ENCODE assay signal across 13 cellular contexts in the genomic region with DNA sequence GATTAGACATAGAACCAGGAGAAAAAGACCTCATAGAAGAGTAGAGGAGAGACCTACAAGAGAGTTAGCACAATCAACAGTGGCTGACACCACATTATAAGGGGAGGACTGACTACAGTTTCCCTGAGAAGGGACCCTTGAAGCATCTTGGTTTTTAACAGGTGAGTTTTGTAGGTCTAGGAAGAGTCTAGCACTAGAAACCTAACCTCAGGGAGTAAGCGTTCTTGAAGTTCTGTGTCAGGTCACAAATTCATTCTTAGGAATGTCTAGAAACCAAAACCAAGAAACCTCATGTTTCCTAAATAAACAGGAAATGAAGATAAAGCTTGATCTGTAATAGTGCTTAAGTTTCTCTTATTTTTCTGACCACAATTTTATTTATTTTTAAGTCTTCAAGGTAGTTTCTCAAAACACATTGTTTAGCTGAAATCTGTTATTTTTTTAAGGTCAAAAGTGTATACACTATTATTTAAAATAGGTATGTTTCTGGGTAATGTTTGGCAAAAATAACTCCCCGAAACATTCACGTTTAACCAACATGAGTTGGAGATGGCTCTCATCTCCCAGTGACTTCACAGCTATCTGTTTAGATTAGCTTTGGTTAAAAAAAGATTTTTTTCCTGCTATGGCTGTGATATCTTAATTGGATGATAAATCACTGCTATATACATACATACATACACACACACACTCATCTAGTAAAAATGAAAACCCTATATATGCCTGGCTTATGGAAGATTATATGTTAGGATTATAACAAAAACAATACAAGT. TPM values are rescaled to one million over a fixed set of nuclear protein-coding genes. Genes with fewer than 3 reads are reported as not detected.
DNase-seq lines count a peak whose midpoint lies in the region; ATAC-seq and TF ChIP-seq lines count a peak whose summit lies in the region.
"Had no signal": no experiment of that assay in that cellular context is flagged by ENCODE, and none has a peak within 500 bp of the region (broad histone marks: within the 10 kb centered on the region; RNA-seq: fewer than 3 reads in every experiment).

No MANE protein-coding gene starts in this region.

- no peak for TF ChIP-seq POLR2A in spleen (IDR thresholded peaks at IDR 0.05)
- TF ChIP-seq POLR2A in tibial nerve (IDR thresholded peaks at IDR 0.05), result no peak

- no peak overlapping the region for H3K4me3 ChIP-seq in fibroblast of lung (replicated peaks in 1 of 4; ENCODE audit: control extremely low read depth in 1 of 4, insufficient read depth in 1 of 4, low read depth in 3 of 4, low read length in 4 of 4)
- no peak overlapping the region for H3K4me3 ChIP-seq in spleen
- H3K4me3 ChIP-seq in tibial nerve, result no peak overlapping the region
- H3K4me3 ChIP-seq: lower lobe of right lung, PC-9, skin epidermis had no signal

- 36 to 47% (median 46%) methylated on average over 3 of the region's 3 CpGs for WGBS in spleen, 5 donors
- 58 to 62% methylated on average over 3 of the region's 3 CpGs for WGBS in tibial nerve, 2 donors

- H3K36me3 ChIP-seq in fibroblast of lung (ENCODE audit: control insufficient read depth, insufficient read depth, low read length), result no peaks in the 10 kb centered on the region
- H3K36me3 ChIP-seq in spleen, result peaks cover 0 to 10% (median 3%) of the 10 kb centered on the region in 6 donors
- H3K36me3 ChIP-seq in tibial nerve, result no peaks in the 10 kb centered on the region

- no peaks in the 10 kb centered on the region for H4K20me1 ChIP-seq in fibroblast of lung (ENCODE audit: control insufficient read depth, extremely low read depth, insufficient read depth, low read length)

- H3K27ac Mint-ChIP-seq in activated naive CD4-positive, alpha-beta T cell treated with anti-CD3 and anti-CD28 coated beads, Interleukin-2, amount 10 ng/mL, durations not matched to agents 7 days and 5 days, result peak overlapping the region; percentile 74
- no peak overlapping the region for H3K27ac Mint-ChIP-seq in activated naive CD4-positive, alpha-beta T cell treated with anti-CD3 and anti-CD28 coated beads for 36 hours
- H3K27ac Mint-ChIP-seq in activated B cell treated with CpG ODN at 0.5 μM for 24 hours, result peak overlapping the region; percentile 8

- CTCF ChIA-PET in activated naive CD4-positive, alpha-beta T cell treated with anti-CD3 and anti-CD28 coated beads, Interleukin-2, amount 10 ng/mL, durations not matched to agents 7 days and 5 days (lab: Charles Lee), result interaction anchor here (0.7 to 4.8 kb wide), 3 partner anchors 15 to 585 kb away, joined by 3 to 15 read pairs (median 5); no protein-coding TSS in a partner anchor
- CTCF ChIA-PET in activated naive CD4-positive, alpha-beta T cell treated with anti-CD3 and anti-CD28 coated beads for 36 hours (lab: Charles Lee), result interaction anchor here (0.6 to 2.3 kb wide), 3 partner anchors 11 to 108 kb away, joined by 3 to 8 read pairs (median 3); no protein-coding TSS in a partner anchor
- CTCF ChIA-PET in activated B cell treated with CpG ODN at 0.5 μM for 24 hours (lab: Charles Lee), result interaction anchor here (0.8 kb wide), 1 partner anchor 23 kb away, joined by 3 read pairs; no protein-coding TSS in a partner anchor

- H2AFZ ChIP-seq in fibroblast of lung (ENCODE audit: low read length), result no peak overlapping the region
- H2AFZ ChIP-seq: PC-9 had no signal

- peaks cover 83% of the 10 kb centered on the region for H3K4me1 Mint-ChIP-seq in activated naive CD4-positive, alpha-beta T cell treated with anti-CD3 and anti-CD28 coated beads, Interleukin-2, amount 10 ng/mL, durations not matched to agents 7 days and 5 days
- peaks cover 72% of the 10 kb centered on the region for H3K4me1 Mint-ChIP-seq in activated naive CD4-positive, alpha-beta T cell treated with anti-CD3 and anti-CD28 coated beads for 36 hours (ENCODE audit: low read depth)
- peaks cover 95% of the 10 kb centered on the region for H3K4me1 Mint-ChIP-seq in activated B cell treated with CpG ODN at 0.5 μM for 24 hours

- peaks cover 10% of the 10 kb centered on the region for H3K79me2 ChIP-seq in fibroblast of lung (ENCODE audit: control insufficient read depth, insufficient read depth, low read length)

- no peaks in the 10 kb centered on the region for H3K27me3 ChIP-seq in fibroblast of lung (ENCODE audit: control insufficient read depth, insufficient read depth, low read length)
- H3K27me3 ChIP-seq in spleen (replicated peaks in 1 of 7), result no peaks in the 10 kb centered on the region
- no peaks in the 10 kb centered on the region for H3K27me3 ChIP-seq in tibial nerve

- no peaks in the 10 kb centered on the region for H3K9me3 Mint-ChIP-seq in activated naive CD4-positive, alpha-beta T cell treated with anti-CD3 and anti-CD28 coated beads, Interleukin-2, amount 10 ng/mL, durations not matched to agents 7 days and 5 days
- no peaks in the 10 kb centered on the region for H3K9me3 Mint-ChIP-seq in activated naive CD4-positive, alpha-beta T cell treated with anti-CD3 and anti-CD28 coated beads for 36 hours
- H3K9me3 Mint-ChIP-seq in activated B cell treated with CpG ODN at 0.5 μM for 24 hours, result no peaks in the 10 kb centered on the region

- H3K9ac ChIP-seq in fibroblast of lung (ENCODE audit: insufficient read depth, low read length), result no peak overlapping the region

- H3K27me3 Mint-ChIP-seq in activated naive CD4-positive, alpha-beta T cell treated with anti-CD3 and anti-CD28 coated beads, Interleukin-2, amount 10 ng/mL, durations not matched to agents 7 days and 5 days, result no peaks in the 10 kb centered on the region
- H3K27me3 Mint-ChIP-seq in activated naive CD4-positive, alpha-beta T cell treated with anti-CD3 and anti-CD28 coated beads for 36 hours (ENCODE audit: low read depth), result no peaks in the 10 kb centered on the region
- no peaks in the 10 kb centered on the region for H3K27me3 Mint-ChIP-seq in activated B cell treated with CpG ODN at 0.5 μM for 24 hours

- TF ChIP-seq EP300 in tibial nerve (IDR thresholded peaks at IDR 0.05), result no peak

- H3K36me3 Mint-ChIP-seq in activated naive CD4-positive, alpha-beta T cell treated with anti-CD3 and anti-CD28 coated beads, Interleukin-2, amount 10 ng/mL, durations not matched to agents 7 days and 5 days, result peaks cover 37% of the 10 kb centered on the region
- peaks cover 2% of the 10 kb centered on the region for H3K36me3 Mint-ChIP-seq in activated naive CD4-positive, alpha-beta T cell treated with anti-CD3 and anti-CD28 coated beads for 36 hours (ENCODE audit: low read depth)
- H3K36me3 Mint-ChIP-seq in activated B cell treated with CpG ODN at 0.5 μM for 24 hours (ENCODE audit: low read depth), result peaks cover 22% of the 10 kb centered on the region

- no peak for DNase-seq in activated naive CD4-positive, alpha-beta T cell treated with anti-CD3 and anti-CD28 coated beads, Interleukin-2, amount 10 ng/mL, durations not matched to agents 7 days and 5 days
- DNase-seq in activated naive CD4-positive, alpha-beta T cell treated with anti-CD3 and anti-CD28 coated beads for 36 hours, result no peak
- no peak for DNase-seq in activated B cell treated with CpG ODN at 0.5 μM for 24 hours
- DNase-seq in fibroblast of lung (ENCODE audit: low read depth in 2 of 2), result peak; percentile 52 to 63
- DNase-seq in spleen, result no peak
- DNase-seq in stimulated activated CD8-positive, alpha-beta memory T cell treated with anti-CD3 and anti-CD28 coated beads, Interleukin-4, amount 100 ng/mL, for 48 hours, result no peak
- DNase-seq in tibial nerve (ENCODE audit: low spot score in 2 of 2), result no peak
- DNase-seq in SW 1271 (lab: John Stamatoyannopoulos, UW), result no peak
- DNase-seq: anterior cingulate cortex, lower lobe of right lung, NCI-H2081 treated with DMSO at 0.1 percent for 48 hours, PC-9 had no signal

- intact Hi-C loops in activated naive CD4-positive, alpha-beta T cell treated with anti-CD3 and anti-CD28 coated beads for 36 hours (cut with micrococcal nuclease), result no loop called here
- intact Hi-C loops in activated B cell treated with CpG ODN at 0.5 μM for 24 hours (cut with micrococcal nuclease) (loop anchor here (2.0 to 5.0 kb wide), 2 partner anchors 14 to 915 kb away; no protein-coding TSS in a partner anchor), spleen (cut with DNase I; ENCODE audit: low total_unique reads) (no loop called here)

- H3K27ac ChIP-seq in fibroblast of lung (ENCODE audit: insufficient read depth, low read length), result no peak overlapping the region
- peak overlapping the region in 5 of 8 donors; percentile 16 to 67 (median 60) for H3K27ac ChIP-seq in spleen
- peak overlapping the region in 2 of 4 donors; percentile 12 to 20 for H3K27ac ChIP-seq in tibial nerve
- H3K27ac ChIP-seq: lower lobe of right lung, PC-9 had no signal

- H3K4me2 ChIP-seq in fibroblast of lung (ENCODE audit: extremely low read depth, insufficient read depth, low read length), result peak overlapping the region; percentile 11
- H3K4me2 ChIP-seq: PC-9 had no signal

- TF ChIP-seq CTCF in activated B cell treated with CpG ODN at 0.5 μM for 24 hours (IDR thresholded peaks at IDR 0.05), result no peak
- TF ChIP-seq CTCF in fibroblast of lung (conservative IDR thresholded peaks at IDR 0.05 in 1 of 2, IDR thresholded peaks at IDR 0.05 in 1 of 2; ENCODE audit: low read depth in 1 of 2, low read length in 2 of 2), result no peak
- no peak for TF ChIP-seq CTCF in spleen (IDR thresholded peaks at IDR 0.05 in 8 of 11, conservative IDR thresholded peaks at IDR 0.05 in 3 of 11)
- TF ChIP-seq CTCF in tibial nerve (IDR thresholded peaks at IDR 0.05), result no peak

- H3K9me3 ChIP-seq in fibroblast of lung (ENCODE audit: control insufficient read depth, insufficient read depth, low read depth, low read length) (no peaks in the 10 kb centered on the region), spleen (no peaks in the 10 kb centered on the region), tibial nerve (no peaks in the 10 kb centered on the region)
- H3K9me3 ChIP-seq: lower lobe of right lung had no signal

- POLR2A ChIA-PET in activated B cell treated with CpG ODN at 0.5 μM for 24 hours (lab: Charles Lee), result no interaction called here

- H3K4me3 Mint-ChIP-seq in activated naive CD4-positive, alpha-beta T cell treated with anti-CD3 and anti-CD28 coated beads, Interleukin-2, amount 10 ng/mL, durations not matched to agents 7 days and 5 days, result peak overlapping the region; percentile 37
- no peak overlapping the region for H3K4me3 Mint-ChIP-seq in activated naive CD4-positive, alpha-beta T cell treated with anti-CD3 and anti-CD28 coated beads for 36 hours
- H3K4me3 Mint-ChIP-seq in activated B cell treated with CpG ODN at 0.5 μM for 24 hours, result peak overlapping the region; percentile 54

- peaks cover 3% of the 10 kb centered on the region for H3K4me1 ChIP-seq in fibroblast of lung (ENCODE audit: control insufficient read depth, extremely low read depth, insufficient read depth, low read length)
- H3K4me1 ChIP-seq in spleen, result peaks cover 69 to 100% (median 99%) of the 10 kb centered on the region in 6 donors
- peaks cover 0 to 100% (median 52%) of the 10 kb centered on the region in 4 donors for H3K4me1 ChIP-seq in tibial nerve

- ATAC-seq in activated B cell treated with CpG ODN at 0.5 μM for 24 hours (ENCODE audit: low read depth), result no peak

RNA-seq across cellular contexts. Expression of gene MAP3K1, which starts 37.1 kb away (rescaled TPM):
- total RNA-seq in activated naive CD4-positive, alpha-beta T cell treated with anti-CD3 and anti-CD28 coated beads for 36 hours, result 10 to 100 TPM; 18.2 to 19.2 TPM
- total RNA-seq in activated B cell treated with CpG ODN at 0.5 μM for 24 hours (92.8 and 102 TPM in 2 replicates), fibroblast of lung (6.8 and 10.3 TPM in 2 replicates), spleen (10 to 100 TPM; 57.3 to 85.4 (median 73.6) TPM), tibial nerve (10 to 100 TPM; 19.5 to 26.2 (median 22.9) TPM)
- polyA plus RNA-seq in fibroblast of lung (3.5 and 5.3 TPM in 2 replicates), spleen (10 to 100 TPM; 24.7 to 35.4 (median 27.6) TPM)
- polyA plus RNA-seq in fibroblast of lung (2012), result 1.6 and 2.4 TPM in 2 replicates
- 2.4 and 3.8 TPM in 2 replicates for polyA minus RNA-seq in fibroblast of lung (ENCODE audit: low replicate concordance)

RNA-seq across cellular contexts. Expression of gene SETD9, which starts 57.0 kb away (rescaled TPM):
- total RNA-seq in activated naive CD4-positive, alpha-beta T cell treated with anti-CD3 and anti-CD28 coated beads for 36 hours, result 1 to 10 TPM; 5.8 to 8.6 TPM
- total RNA-seq in activated B cell treated with CpG ODN at 0.5 μM for 24 hours (3.4 and 6.2 TPM in 2 replicates), fibroblast of lung (14.9 and 15.5 TPM in 2 replicates), spleen (1 to 10 TPM; 5.6 to 6.2 (median 6.1) TPM), tibial nerve (10 to 100 TPM in 2 of 4 donors, 1 to 10 TPM in 2; 3.3 to 16.8 (median 8.0) TPM)
- polyA plus RNA-seq in fibroblast of lung (2.2 and 8.8 TPM in 2 replicates), spleen (1 to 10 TPM; 3.7 to 5.9 (median 4.3) TPM)
- 0.97 and 6.7 TPM in 2 replicates for polyA plus RNA-seq in fibroblast of lung (2012)
- polyA minus RNA-seq in fibroblast of lung (ENCODE audit: low replicate concordance), result not detected in 2 replicates

Comparison
In these comparisons a context has a peak if more than half of its experiments do, and no peak if none do; other contexts are left out.
1. DNase-seq: peak in fibroblast of lung (2 of 2); none in activated naive CD4-positive, alpha-beta T cell treated with anti-CD3 and anti-CD28 coated beads, Interleukin-2, amount 10 ng/mL, durations not matched to agents 7 days and 5 days (single experiment), activated naive CD4-positive, alpha-beta T cell treated with anti-CD3 and anti-CD28 coated beads for 36 hours (single experiment), activated B cell treated with CpG ODN at 0.5 μM for 24 hours (single experiment), spleen (single experiment), stimulated activated CD8-positive, alpha-beta memory T cell treated with anti-CD3 and anti-CD28 coated beads, Interleukin-4, amount 100 ng/mL, for 48 hours (single experiment), tibial nerve (0 of 2) and SW 1271 (0 of 2).